Comparison of ENCODE assay signal across 22 cellular contexts in the genomic region with DNA sequence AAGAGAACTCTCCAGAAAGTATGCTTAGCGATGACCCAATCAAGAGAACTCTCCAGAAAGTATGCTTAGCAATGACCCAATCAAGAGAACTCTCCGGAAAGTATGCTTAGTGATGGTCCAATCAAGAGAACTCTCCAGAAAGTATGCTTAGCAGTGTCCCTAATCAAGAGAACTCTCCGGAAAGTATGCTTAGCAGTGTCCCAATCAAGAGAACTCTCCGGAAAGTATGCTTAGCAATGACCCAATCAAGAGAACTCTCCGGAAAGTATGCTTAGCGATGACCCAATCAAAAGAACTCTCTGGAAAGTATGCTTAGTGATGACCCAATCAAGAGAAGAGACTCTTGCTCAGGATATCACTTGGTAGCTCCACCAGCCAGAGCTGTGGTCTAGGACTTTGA.
"Had no signal": no experiment of that assay in that cellular context is flagged by ENCODE, and none has a peak within 500 bp of the region (broad histone marks: within the 10 kb centered on the region; RNA-seq: fewer than 3 reads in every experiment).

No MANE protein-coding gene starts in this region.

- FAIRE-seq: pancreas had no signal

- H3K4me3 Mint-ChIP-seq: activated CD4-positive, alpha-beta memory T cell treated with anti-CD3 and anti-CD28 coated beads for 36 hours; activated T-cell treated with anti-CD3 and anti-CD28 coated beads, Interleukin-2, amount 50 U/mL, for 72 hours; central memory CD8-positive, alpha-beta T cell; naive thymus-derived CD4-positive, alpha-beta T cell; stimulated activated naive CD8-positive, alpha-beta T cell treated with anti-CD3 and anti-CD28 coated beads, Interleukin-15, Interleukin-2, amounts not matched to agents 100 ng/mL and 50 ng/mL, for 24 hours; T-helper 17 cell had no signal

- H3K27ac ChIP-seq: adrenal gland, ascending aorta, colonic mucosa, esophagus squamous epithelium, left lung, pancreas, psoas muscle, right atrium auricular region, thyroid gland had no signal

- H3K9me3 ChIP-seq: adrenal gland, ascending aorta, colonic mucosa, esophagus squamous epithelium, left lung, pancreas, psoas muscle, right atrium auricular region, thyroid gland had no signal

- H3K9me3 Mint-ChIP-seq: activated CD4-positive, alpha-beta memory T cell treated with anti-CD3 and anti-CD28 coated beads for 36 hours; central memory CD8-positive, alpha-beta T cell; naive thymus-derived CD4-positive, alpha-beta T cell; stimulated activated naive CD8-positive, alpha-beta T cell treated with anti-CD3 and anti-CD28 coated beads, Interleukin-15, Interleukin-2, amounts not matched to agents 100 ng/mL and 50 ng/mL, for 24 hours had no signal

- DNase-seq: activated CD4-positive, alpha-beta memory T cell treated with anti-CD3 and anti-CD28 coated beads for 36 hours; activated CD4-positive, alpha-beta T cell treated with anti-CD3 and anti-CD28 coated beads for 48 hours; activated effector memory CD4-positive, alpha-beta T cell treated with Interleukin-2 at 50 U/mL for 16 hours; activated naive CD4-positive, alpha-beta T cell treated with anti-CD3 and anti-CD28 coated beads, Interleukin-2, amount 50 U/mL, for 16 hours; activated T-cell treated with anti-CD3 and anti-CD28 coated beads, Interleukin-2, amount 50 U/mL, for 72 hours; adrenal gland; colonic mucosa; esophagus squamous epithelium; left lung; naive thymus-derived CD4-positive, alpha-beta T cell; pancreas; psoas muscle; stimulated activated CD4-positive, alpha-beta T cell treated with anti-CD3 and anti-CD28 coated beads, Interleukin-4, amount 100 ng/mL, for 24 hours; substantia nigra; SW 1271; T-helper 17 cell; thyroid gland had no signal

- H3K36me3 ChIP-seq: adrenal gland, colonic mucosa, pancreas, thyroid gland had no signal

- H3K27me3 Mint-ChIP-seq: activated CD4-positive, alpha-beta memory T cell treated with anti-CD3 and anti-CD28 coated beads for 36 hours; central memory CD8-positive, alpha-beta T cell; naive thymus-derived CD4-positive, alpha-beta T cell; stimulated activated naive CD8-positive, alpha-beta T cell treated with anti-CD3 and anti-CD28 coated beads, Interleukin-15, Interleukin-2, amounts not matched to agents 100 ng/mL and 50 ng/mL, for 24 hours; T-helper 17 cell had no signal

- H3K27ac Mint-ChIP-seq: activated CD4-positive, alpha-beta memory T cell treated with anti-CD3 and anti-CD28 coated beads for 36 hours; activated T-cell treated with anti-CD3 and anti-CD28 coated beads, Interleukin-2, amount 50 U/mL, for 72 hours; stimulated activated naive CD8-positive, alpha-beta T cell treated with anti-CD3 and anti-CD28 coated beads, Interleukin-15, Interleukin-2, amounts not matched to agents 100 ng/mL and 50 ng/mL, for 24 hours; T-helper 17 cell had no signal

- H3K27me3 ChIP-seq: adrenal gland, ascending aorta, colonic mucosa, esophagus squamous epithelium, left lung, pancreas, right atrium auricular region, thyroid gland had no signal

- ATAC-seq: activated T-cell treated with anti-CD3 and anti-CD28 coated beads, Interleukin-2, amount 50 U/mL, for 72 hours; left lung; naive thymus-derived CD4-positive, alpha-beta T cell; pancreas; psoas muscle; T-helper 17 cell had no signal

- H3K4me1 ChIP-seq: colonic mucosa, pancreas had no signal

- H3K4me3 ChIP-seq: adrenal gland, ascending aorta, colonic mucosa, esophagus squamous epithelium, left lung, lung, pancreas, psoas muscle, right atrium auricular region, thyroid gland had no signal
